In the genomic region with DNA sequence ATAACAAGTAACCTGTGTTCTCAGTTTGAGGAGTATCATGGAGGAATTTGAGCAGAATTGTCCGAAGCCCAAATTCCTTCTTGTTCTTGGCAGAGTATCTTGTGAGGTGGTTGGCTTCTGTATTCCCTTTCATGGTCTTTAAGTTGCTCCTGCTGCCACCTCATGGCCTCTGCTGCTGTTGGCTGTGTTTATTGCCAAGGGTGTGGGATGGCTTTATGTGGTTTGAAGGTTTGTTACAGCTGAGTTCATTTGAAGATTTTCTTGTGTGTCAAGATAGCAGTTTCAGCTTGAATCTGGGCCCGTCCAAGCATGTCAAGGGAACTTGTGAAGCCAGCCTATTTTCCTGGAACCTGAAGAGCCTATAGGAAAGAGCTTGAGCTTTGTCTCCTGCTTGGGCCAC, we compare ENCODE assay signal across 8 cellular contexts. TPM values are rescaled to one million over a fixed set of nuclear protein-coding genes. Genes with fewer than 3 reads are reported as not detected.
A peak's percentile ranks its signal among the peaks of the same experiment; 100 is the strongest.
DNase-seq lines count a peak whose midpoint lies in the region; ATAC-seq and TF ChIP-seq lines count a peak whose summit lies in the region.
"Had no signal": no experiment of that assay in that cellular context is flagged by ENCODE, and none has a peak within 500 bp of the region (broad histone marks: within the 10 kb centered on the region; RNA-seq: fewer than 3 reads in every experiment).

No MANE protein-coding gene starts in this region.

- H4K91ac ChIP-seq in mesenchymal stem cell (ENCODE audit: low read length): no peak overlapping the region

- peak; percentile 43 for TF ChIP-seq CTCF in VCaP (conservative IDR thresholded peaks at IDR 0.05)

- no peak overlapping the region for H4K8ac ChIP-seq in mesenchymal stem cell (ENCODE audit: low read length)

- H3K18ac ChIP-seq in mesenchymal stem cell (ENCODE audit: low read depth in 1 of 2, low read length in 2 of 2): no peak overlapping the region

- no peaks in the 10 kb centered on the region for H3K9me3 ChIP-seq in mesenchymal stem cell (ENCODE audit: control insufficient read depth, low read length)
- H3K9me3 ChIP-seq: SJSA1 had no signal

- H2BK15ac ChIP-seq in mesenchymal stem cell (ENCODE audit: low read depth, poor library complexity, severe bottlenecking): no peak overlapping the region

- H2AFZ ChIP-seq in mesenchymal stem cell (ENCODE audit: low read depth, low read length): no peak overlapping the region

- no peak overlapping the region for H3K23ac ChIP-seq in mesenchymal stem cell (ENCODE audit: low read length in 2 of 2)

- no peaks in the 10 kb centered on the region for H3K36me3 ChIP-seq in mesenchymal stem cell (ENCODE audit: control insufficient read depth in 1 of 2, insufficient read depth in 2 of 2, low read depth in 1 of 2, low read length in 2 of 2)
- H3K36me3 ChIP-seq: SJSA1 had no signal

- no peak overlapping the region for H3K4me2 ChIP-seq in mesenchymal stem cell (ENCODE audit: low read length, poor library complexity, severe bottlenecking)

- peak; percentile 66 for ATAC-seq in GM18868 (IDR thresholded peaks at IDR 0.05; ENCODE audit: unreplicated experiment)
- ATAC-seq in HG02885 (IDR thresholded peaks at IDR 0.05; ENCODE audit: poor library complexity, unreplicated experiment): peak; percentile 45
- no peak for ATAC-seq in GM21390 (IDR thresholded peaks at IDR 0.05; ENCODE audit: unreplicated experiment)

- H2AK5ac ChIP-seq in mesenchymal stem cell (ENCODE audit: low read length, severe bottlenecking): no peak overlapping the region

- no peak overlapping the region for H2BK5ac ChIP-seq in mesenchymal stem cell (ENCODE audit: low read depth, low read length, poor library complexity, severe bottlenecking)

- H3K4me1 ChIP-seq in mesenchymal stem cell (ENCODE audit: control insufficient read depth, insufficient read depth, low read depth, low read length): peaks cover 2% of the 10 kb centered on the region
- H3K4me1 ChIP-seq: SJSA1 had no signal

- no peak overlapping the region for H3K4me3 ChIP-seq in mesenchymal stem cell (ENCODE audit: insufficient read depth in 1 of 2, low read depth in 1 of 2, low read length in 2 of 2)
- H3K4me3 ChIP-seq: SJSA1 had no signal

- no peaks in the 10 kb centered on the region for H3K79me1 ChIP-seq in mesenchymal stem cell (replicated peaks; ENCODE audit: low read length, poor library complexity, severe bottlenecking)

- H2BK120ac ChIP-seq in mesenchymal stem cell (ENCODE audit: low read depth, low read length): no peak overlapping the region

- H3K4ac ChIP-seq in mesenchymal stem cell (ENCODE audit: low read depth in 1 of 2, low read length in 2 of 2): no peak overlapping the region

- no peak overlapping the region for H3K14ac ChIP-seq in mesenchymal stem cell (ENCODE audit: low read length in 2 of 2)

- H2BK12ac ChIP-seq in mesenchymal stem cell (ENCODE audit: low read length in 2 of 2): no peak overlapping the region

- DNase-seq in myocyte (ENCODE audit: low read depth): peak; percentile 37
- DNase-seq in mesenchymal stem cell: no peak
- no peak for DNase-seq in NCI-H446 treated with DMSO at 0.1 percent for 48 hours (lab: John Stamatoyannopoulos, UW)

- no peaks in the 10 kb centered on the region for H3K27me3 ChIP-seq in mesenchymal stem cell (ENCODE audit: control insufficient read depth in 1 of 2, insufficient read depth in 1 of 2, low read length in 2 of 2)
- H3K27me3 ChIP-seq: SJSA1 had no signal

- 91% methylated on average over 2 of the region's 2 CpGs for WGBS in mesenchymal stem cell

- no peak overlapping the region for H3K9ac ChIP-seq in mesenchymal stem cell (ENCODE audit: low read length)

- H3K27ac ChIP-seq in VCaP: no peak overlapping the region
- H3K27ac ChIP-seq in mesenchymal stem cell (ENCODE audit: low read length, poor library complexity, severe bottlenecking): no peak overlapping the region
- H3K27ac ChIP-seq: SJSA1 had no signal

RNA-seq across cellular contexts. Expression of a gene that starts 20.2 kb away (rescaled TPM):
- 0.40 and 1.1 TPM in 2 replicates for total RNA-seq in myocyte
- polyA plus RNA-seq in myocyte (2012): 0.10 TPM
- polyA plus RNA-seq in mesenchymal stem cell (2013, experiment 1 of 2): 3.1 TPM
- polyA plus RNA-seq in mesenchymal stem cell (2013, experiment 2 of 2): 3.3 TPM

RNA-seq across cellular contexts. Expression of a gene that starts 36.9 kb away (rescaled TPM):
- 1.9 and 2.2 TPM in 2 replicates for total RNA-seq in myocyte
- 1.1 TPM for polyA plus RNA-seq in myocyte (2012)
- 10.7 TPM for polyA plus RNA-seq in mesenchymal stem cell (2013, experiment 1 of 2)
- polyA plus RNA-seq in mesenchymal stem cell (2013, experiment 2 of 2): 11.6 TPM
